In the genomic region with DNA sequence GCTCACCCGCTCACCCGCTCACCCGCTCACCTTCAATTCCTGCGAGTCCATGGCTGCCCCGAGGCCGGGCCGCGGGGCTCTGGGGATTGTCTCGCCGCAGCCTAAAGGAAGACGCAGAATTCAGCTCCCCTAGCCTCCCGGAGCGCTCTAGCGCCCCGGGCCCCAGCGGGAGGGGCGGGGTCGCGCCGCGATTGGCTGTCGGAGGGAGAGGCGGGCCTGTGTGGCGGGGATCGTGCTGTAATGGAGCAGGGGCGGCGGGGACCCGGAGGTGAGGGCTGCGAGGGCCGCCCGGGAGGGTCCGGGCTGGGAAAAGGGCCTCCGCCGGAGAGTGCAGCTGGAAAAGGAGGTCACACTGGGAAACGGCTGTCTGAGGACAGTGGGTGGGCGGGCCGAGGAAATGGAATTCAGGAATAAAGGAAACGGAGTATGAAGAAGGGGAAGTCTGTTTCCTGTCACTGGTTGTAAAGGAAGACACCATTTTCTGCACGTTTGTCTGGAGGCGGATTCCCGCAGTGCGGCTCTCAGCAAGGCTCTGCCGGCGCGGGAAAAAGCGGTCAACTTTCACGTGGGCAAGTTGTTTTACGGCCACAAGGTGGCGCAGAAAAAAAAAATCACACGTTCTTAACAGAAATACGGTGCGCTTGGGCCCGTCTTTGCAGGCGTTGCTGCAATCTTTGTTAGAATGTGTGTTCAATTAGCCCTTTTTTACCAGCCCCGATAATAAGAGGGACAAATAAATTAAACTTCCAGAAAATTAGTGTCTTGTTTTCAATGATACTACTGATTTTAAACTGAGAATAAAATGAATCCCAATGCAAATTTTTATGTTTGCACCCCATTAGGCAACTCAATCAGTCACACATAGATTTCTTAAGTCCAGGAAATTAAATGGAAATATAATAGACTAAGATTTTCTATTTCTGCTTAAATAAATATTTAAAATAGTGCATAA, we compare ENCODE assay signal across 8 cellular contexts. TPM values are rescaled to one million over a fixed set of nuclear protein-coding genes. Genes with fewer than 3 reads are reported as not detected.
DNase-seq lines count a peak whose midpoint lies in the region; ATAC-seq and TF ChIP-seq lines count a peak whose summit lies in the region.

A gene (minus strand): TSS at position 122 of the 952 bp plus-strand sequence. CDS start 71 bp downstream, at position 51.

- H3K27ac ChIP-seq in C4-2B = peak within 1 kb of the TSS; percentile 98

- POLR2A ChIA-PET in activated CD4-positive, alpha-beta T cell treated with anti-CD3 and anti-CD28 coated beads, Interleukin-2, amount 10 ng/mL, durations not matched to agents 7 days and 5 days (lab: Charles Lee) = no interaction called here

- peak; percentile 78 for TF ChIP-seq CTCF in C4-2B (conservative IDR thresholded peaks at IDR 0.05)

- no peaks in the 10 kb centered on the region for H3K36me3 Mint-ChIP-seq in activated CD4-positive, alpha-beta T cell treated with anti-CD3 and anti-CD28 coated beads, Interleukin-2, amount 10 ng/mL, durations not matched to agents 7 days and 5 days (ENCODE audit: low read depth)

- peak within 1 kb of the TSS; percentile 57 for H3K4me3 Mint-ChIP-seq in activated CD4-positive, alpha-beta T cell treated with anti-CD3 and anti-CD28 coated beads, Interleukin-2, amount 10 ng/mL, durations not matched to agents 7 days and 5 days

- ATAC-seq in GM19328 (IDR thresholded peaks at IDR 0.05; ENCODE audit: unreplicated experiment) (peak; percentile 94), HG03520 (IDR thresholded peaks at IDR 0.05; ENCODE audit: unreplicated experiment) (peak; percentile 94)

- no peak within 1 kb of the TSS for H3K27ac Mint-ChIP-seq in activated CD4-positive, alpha-beta T cell treated with anti-CD3 and anti-CD28 coated beads, Interleukin-2, amount 10 ng/mL, durations not matched to agents 7 days and 5 days

- CTCF ChIA-PET in activated CD4-positive, alpha-beta T cell treated with anti-CD3 and anti-CD28 coated beads, Interleukin-2, amount 10 ng/mL, durations not matched to agents 7 days and 5 days (lab: Charles Lee) = interaction anchor here (0.7 to 1.3 kb wide), 5 partner anchors 9 to 80 kb away, joined by 3 to 6 read pairs (median 3); no protein-coding TSS in a partner anchor

- peaks cover 13% of the 10 kb centered on the region for H3K4me1 Mint-ChIP-seq in activated CD4-positive, alpha-beta T cell treated with anti-CD3 and anti-CD28 coated beads, Interleukin-2, amount 10 ng/mL, durations not matched to agents 7 days and 5 days

- H3K27me3 Mint-ChIP-seq in activated CD4-positive, alpha-beta T cell treated with anti-CD3 and anti-CD28 coated beads, Interleukin-2, amount 10 ng/mL, durations not matched to agents 7 days and 5 days = no peaks in the 10 kb centered on the region

- no peaks in the 10 kb centered on the region for H3K9me3 Mint-ChIP-seq in activated CD4-positive, alpha-beta T cell treated with anti-CD3 and anti-CD28 coated beads, Interleukin-2, amount 10 ng/mL, durations not matched to agents 7 days and 5 days

- DNase-seq in NCI-H69 (lab: John Stamatoyannopoulos, UW) (peak; percentile 98), cortex of kidney (lab: John Stamatoyannopoulos, UW) (peak; percentile 62), left kidney (ENCODE audit: low read depth, low spot score) (peak; percentile 98)
- DNase-seq in activated CD4-positive, alpha-beta T cell treated with anti-CD3 and anti-CD28 coated beads, Interleukin-2, amount 10 ng/mL, durations not matched to agents 7 days and 5 days = peak; percentile 93
- peak; percentile 92 to 95 for DNase-seq in stimulated activated CD4-positive, alpha-beta T cell treated with anti-CD3 and anti-CD28 coated beads, Interleukin-2, amount 100 ng/mL, for 24 hours

RNA-seq across cellular contexts. Expression of the gene that starts here (rescaled TPM):
- total RNA-seq in activated CD4-positive, alpha-beta T cell treated with anti-CD3 and anti-CD28 coated beads, Interleukin-2, amount 10 ng/mL, durations not matched to agents 7 days and 5 days = 10 to 100 TPM; 14.0 to 22.1 TPM

Comparison
In these comparisons a context has a peak if more than half of its experiments do, and no peak if none do; other contexts are left out.
1. Peak in every context shown above with its lines: DNase-seq, ATAC-seq and H3K27ac ChIP-seq.